11 cellular contexts compared by ENCODE assay signal in genomic region chr10:102801978-102802377, GRCh38. TPM values are rescaled to one million over a fixed set of nuclear protein-coding genes. Genes with fewer than 3 reads are reported as not detected.
A peak's percentile ranks its signal among the peaks of the same experiment; 100 is the strongest.
DNase-seq lines count a peak whose midpoint lies in the region; ATAC-seq, FAIRE-seq and TF ChIP-seq lines count a peak whose summit lies in the region.
"Had no signal": no experiment of that assay in that cellular context is flagged by ENCODE, and none has a peak within 500 bp of the region (broad histone marks: within the 10 kb centered on the region; RNA-seq: fewer than 3 reads in every experiment).

No MANE protein-coding gene starts in this region.

- no peak for TF ChIP-seq POLR2A in endothelial cell of umbilical vein (IDR thresholded peaks at IDR 0.05; ENCODE audit: low read depth, low read length)
- TF ChIP-seq POLR2A in gastrocnemius medialis (IDR thresholded peaks at IDR 0.05): no peak

- in situ Hi-C loops in GM23248 (cut with MboI): no loop called here
- in situ Hi-C loops in gastrocnemius medialis (cut with MboI; ENCODE audit: low sequenced_read_pairs in 4 of 4): loop anchor here in 1 of 4 donors (10.0 kb wide), 1 partner anchor 57 kb away; the partner anchor contains the start of gene WBP1L

- H3K9me2 ChIP-seq in GM23248 (ENCODE audit: insufficient read depth): no peaks in the 10 kb centered on the region

- H3K9me1 ChIP-seq in endothelial cell of umbilical vein (replicated peaks; ENCODE audit: control insufficient read depth, extremely low read depth, insufficient read depth, low read length): no peaks in the 10 kb centered on the region

- H3K4me2 ChIP-seq in GM23248 (ENCODE audit: unreplicated experiment) (no peak overlapping the region), endothelial cell of umbilical vein (ENCODE audit: insufficient read depth, low read length) (no peak overlapping the region)

- 70 to 76% methylated on average over 3 of the region's 3 CpGs for WGBS in GM23248 (ENCODE audit: low coverage in 1 of 2, low lambda C conversion rate in 2 of 2, missing lambda C conversion rate in 2 of 2), 2 experiments

- dilution Hi-C loops in endothelial cell of umbilical vein (cut with MboI; ENCODE audit: extremely low pct_ligation_motif_present, low sequenced_read_pairs): no loop called here

- peak; percentile 15 for FAIRE-seq in endothelial cell of umbilical vein (lab: Jason Lieb, UNC)

- H3K27me3 ChIP-seq in GM23248 (replicated peaks; ENCODE audit: insufficient read depth) (no peaks in the 10 kb centered on the region), endothelial cell of umbilical vein (ENCODE audit: control insufficient read depth in 2 of 2, insufficient read depth in 2 of 2, low read length in 2 of 2) (no peaks in the 10 kb centered on the region), gastrocnemius medialis (no peaks in the 10 kb centered on the region)

- no peak for ATAC-seq in gastrocnemius medialis

- no TSS peak for BruUV-seq in endothelial cell of umbilical vein (replicated peaks; lab: Mats Ljungman, UMichigan)

- H4K20me1 ChIP-seq in GM23248 (ENCODE audit: insufficient read depth) (no peaks in the 10 kb centered on the region; the same call in 1 of the 2 replicates), endothelial cell of umbilical vein (replicated peaks; ENCODE audit: control insufficient read depth, extremely low read depth, insufficient read depth, low read length) (no peaks in the 10 kb centered on the region)

- DNase-seq in GM23248 (no peak), RWPE1 (ENCODE audit: low spot score) (no peak), endothelial cell of umbilical vein (ENCODE audit: low read depth, low spot score) (no peak), gastrocnemius medialis (no peak), germinal center (ENCODE audit: low spot score) (no peak), GM10266 (ENCODE audit: extremely low spot score) (no peak), activated gamma-delta T cell treated with Interleukin-2 at 50 U/mL for 16 hours (no peak), NCI-H510A (lab: John Stamatoyannopoulos, UW) (no peak)
- DNase-seq: activated T-cell treated with anti-CD3 and anti-CD28 coated beads for 4 hours, NCI-H146 had no signal

- intact Hi-C loops in endothelial cell of umbilical vein (cut with micrococcal nuclease): no loop called here
- intact Hi-C loops in gastrocnemius medialis (cut with DNase I; ENCODE audit: low total_unique reads): loop anchor here (1.0 kb wide), 1 partner anchor 59 kb away; the partner anchor contains the start of gene WBP1L

- H3K36me3 ChIP-seq in GM23248 (ENCODE audit: low read depth) (peaks cover 6% of the 10 kb centered on the region; the same call in 1 of the 2 replicates), endothelial cell of umbilical vein (ENCODE audit: control insufficient read depth in 2 of 2, extremely low read depth in 1 of 2, insufficient read depth in 2 of 2, low read length in 2 of 2) (peaks cover 3 to 14% of the 10 kb centered on the region in 2 experiments), gastrocnemius medialis (peaks cover 0 to 23% of the 10 kb centered on the region in 2 donors)

- H2AFZ ChIP-seq in GM23248: no peak overlapping the region
- H2AFZ ChIP-seq in endothelial cell of umbilical vein (ENCODE audit: low read depth, low read length): no peak overlapping the region

- peaks cover 18% of the 10 kb centered on the region; the same call in 1 of the 2 replicates for H3F3A ChIP-seq in GM23248 (ENCODE audit: insufficient read depth)

- peaks cover 22% of the 10 kb centered on the region for H3K4me1 ChIP-seq in GM23248 (ENCODE audit: insufficient read depth)
- peaks cover 48% of the 10 kb centered on the region for H3K4me1 ChIP-seq in endothelial cell of umbilical vein (ENCODE audit: control insufficient read depth, extremely low read depth, insufficient read depth, low read length)
- H3K4me1 ChIP-seq in gastrocnemius medialis: peaks cover 81% of the 10 kb centered on the region in 2 donors

- TF ChIP-seq CTCF in RWPE1 (conservative IDR thresholded peaks at IDR 0.05; ENCODE audit: low read depth): no peak
- no peak for TF ChIP-seq CTCF in endothelial cell of umbilical vein (IDR thresholded peaks at IDR 0.05; ENCODE audit: extremely low read depth in 1 of 2, insufficient read depth in 1 of 2, low read depth in 1 of 2, low read length in 2 of 2)
- no peak for TF ChIP-seq CTCF in gastrocnemius medialis (IDR thresholded peaks at IDR 0.05 in 4 of 5, conservative IDR thresholded peaks at IDR 0.05 in 1 of 5)
- no peak for TF ChIP-seq CTCF in GM10266 (IDR thresholded peaks at IDR 0.05; ENCODE audit: control insufficient read depth, insufficient read depth, low read depth, missing control alignments)

- CTCF ChIA-PET in RWPE1 (lab: Yijun Ruan, JAX): no interaction called here
- CTCF ChIA-PET in endothelial cell of umbilical vein (lab: Charles Lee): interaction anchor here (1.4 to 2.5 kb wide), 4 partner anchors 11 to 42 kb away, joined by 4 to 15 read pairs (median 10); no protein-coding TSS in a partner anchor

- peaks cover 40% of the 10 kb centered on the region for H3K79me2 ChIP-seq in GM23248 (ENCODE audit: insufficient read depth)
- H3K79me2 ChIP-seq in endothelial cell of umbilical vein (ENCODE audit: control insufficient read depth, insufficient read depth, low read length): peaks cover 4% of the 10 kb centered on the region

- H3K9me3 ChIP-seq in GM23248 (ENCODE audit: low read depth) (no peaks in the 10 kb centered on the region), endothelial cell of umbilical vein (replicated peaks; ENCODE audit: control insufficient read depth, insufficient read depth, low read length) (no peaks in the 10 kb centered on the region), gastrocnemius medialis (no peaks in the 10 kb centered on the region)

- POLR2A ChIA-PET in RWPE1 (lab: Yijun Ruan, JAX; ENCODE audit: low non-redundant PET) (no interaction called here), endothelial cell of umbilical vein (lab: Charles Lee) (interaction anchor here (2.1 kb wide), 1 partner anchor 25 kb away, joined by 8 read pairs; no protein-coding TSS in a partner anchor)

- 0 out of 2 replicates have a peak overlapping the region, but pooled peaks have one; percentile 89 for H3K27ac ChIP-seq in GM23248
- H3K27ac ChIP-seq in RWPE1: peak overlapping the region; percentile 23; the same call in 1 of the 2 replicates
- H3K27ac ChIP-seq in endothelial cell of umbilical vein (ENCODE audit: insufficient read depth, low read depth, low read length): peak overlapping the region; percentile 95
- peak overlapping the region; percentile 77 to 100 (median 92) for H3K27ac ChIP-seq in gastrocnemius medialis

- H3K9ac ChIP-seq in GM23248: no peak overlapping the region
- H3K9ac ChIP-seq in endothelial cell of umbilical vein (replicated peaks; ENCODE audit: extremely low read depth, insufficient read depth, low read length): peak overlapping the region; percentile 70

- H3K4me3 ChIP-seq in GM23248: no peak overlapping the region
- H3K4me3 ChIP-seq in endothelial cell of umbilical vein (replicated peaks in 1 of 3; ENCODE audit: insufficient read depth in 1 of 3, low read depth in 1 of 3, low read length in 3 of 3): no peak overlapping the region
- H3K4me3 ChIP-seq in gastrocnemius medialis: no peak overlapping the region

TF ChIP-seq in endothelial cell of umbilical vein, 7 proteins besides CTCF, POLR2A, EP300 and RAD21 (continues in another document):
- TF ChIP-seq POLR2AphosphoS5 (IDR thresholded peaks at IDR 0.05; ENCODE audit: insufficient read depth, low read depth, low read length) (no peak), EZH2 (IDR thresholded peaks at IDR 0.05; ENCODE audit: borderline replicate concordance, low read depth, low read length, severe bottlenecking) (no peak), JUN (IDR thresholded peaks at IDR 0.05; ENCODE audit: borderline replicate concordance, insufficient read depth, insufficient read length, low read depth) (no peak)

RNA-seq across cellular contexts. Expression of gene CYP17A1, which starts 35.2 kb away (rescaled TPM):
- not detected in 2 replicates for total RNA-seq in GM23248 (2014; rRNA removed; shearing (Covaris generic))
- not detected in 2 replicates for polyA plus RNA-seq in GM23248 (2016; fragmentation: Nextera tagmentation; extraction: Ambion mirVana)
- total RNA-seq in endothelial cell of umbilical vein: not detected in 2 replicates
- not detected in 2 replicates for polyA plus RNA-seq in endothelial cell of umbilical vein
- not detected in 2 replicates for polyA plus RNA-seq in endothelial cell of umbilical vein (2011; cell fraction: cytosol; rRNA removed)
- not detected in 2 replicates for polyA plus RNA-seq in endothelial cell of umbilical vein (2011; cell fraction: nucleus; rRNA removed)
- polyA plus RNA-seq in endothelial cell of umbilical vein (2012): not detected in 2 replicates
- not detected in 2 replicates for polyA minus RNA-seq in endothelial cell of umbilical vein
- polyA minus RNA-seq in endothelial cell of umbilical vein (2011; cell fraction: cytosol; rRNA and poly(A)+ RNA removed): not detected
- not detected in 2 replicates for polyA minus RNA-seq in endothelial cell of umbilical vein (2011; cell fraction: nucleus; rRNA and poly(A)+ RNA removed)
- 1 to 10 TPM in 1 of 4 donors, not detected in 3; 4.2 TPM for total RNA-seq in gastrocnemius medialis
- total RNA-seq: myocyte had no signal

RNA-seq across cellular contexts. Expression of gene BORCS7, which starts 52.1 kb away (rescaled TPM):
- total RNA-seq in GM23248 (2014; rRNA removed; shearing (Covaris generic)): 26.8 and 30.5 TPM in 2 replicates
- 33.2 and 37.8 TPM in 2 replicates for polyA plus RNA-seq in GM23248 (2016; fragmentation: Nextera tagmentation; extraction: Ambion mirVana)
- 16.2 and 16.9 TPM in 2 replicates for total RNA-seq in endothelial cell of umbilical vein
- polyA plus RNA-seq in endothelial cell of umbilical vein: 16.5 and 26.0 TPM in 2 replicates
- polyA plus RNA-seq in endothelial cell of umbilical vein (2011; cell fraction: cytosol; rRNA removed): 31.4 and 33.6 TPM in 2 replicates
- 11.1 and 12.2 TPM in 2 replicates for polyA plus RNA-seq in endothelial cell of umbilical vein (2011; cell fraction: nucleus; rRNA removed)
- polyA plus RNA-seq in endothelial cell of umbilical vein (2012): 21.4 and 21.8 TPM in 2 replicates
- 12.5 and 14.9 TPM in 2 replicates for polyA minus RNA-seq in endothelial cell of umbilical vein
- polyA minus RNA-seq in endothelial cell of umbilical vein (2011; cell fraction: cytosol; rRNA and poly(A)+ RNA removed): 4.8 TPM
- polyA minus RNA-seq in endothelial cell of umbilical vein (2011; cell fraction: nucleus; rRNA and poly(A)+ RNA removed): 8.4 and 9.4 TPM in 2 replicates
- 10 to 100 TPM; 18.1 to 38.2 (median 27.1) TPM for total RNA-seq in gastrocnemius medialis

RNA-seq across cellular contexts. Expression of gene WBP1L, which starts 58.2 kb away (rescaled TPM):
- 42.7 and 57.4 TPM in 2 replicates for total RNA-seq in GM23248 (2014; rRNA removed; shearing (Covaris generic))
- polyA plus RNA-seq in GM23248 (2016; fragmentation: Nextera tagmentation; extraction: Ambion mirVana) (21.1 and 23.0 TPM in 2 replicates), endothelial cell of umbilical vein (70.3 and 94.1 TPM in 2 replicates)
- total RNA-seq in endothelial cell of umbilical vein (43.6 and 46.0 TPM in 2 replicates), gastrocnemius medialis (100 to 1,000 TPM; 103 to 204 (median 145) TPM)
- polyA plus RNA-seq in endothelial cell of umbilical vein (2011; cell fraction: cytosol; rRNA removed): 42.5 and 43.8 TPM in 2 replicates
- 24.0 and 26.9 TPM in 2 replicates for polyA plus RNA-seq in endothelial cell of umbilical vein (2011; cell fraction: nucleus; rRNA removed)
- 39.9 and 52.8 TPM in 2 replicates for polyA plus RNA-seq in endothelial cell of umbilical vein (2012)
- polyA minus RNA-seq in endothelial cell of umbilical vein: 89.3 and 94.0 TPM in 2 replicates
- polyA minus RNA-seq in endothelial cell of umbilical vein (2011; cell fraction: cytosol; rRNA and poly(A)+ RNA removed): 11.5 TPM
- 22.3 and 22.4 TPM in 2 replicates for polyA minus RNA-seq in endothelial cell of umbilical vein (2011; cell fraction: nucleus; rRNA and poly(A)+ RNA removed)

Comparison
In these comparisons a context has a peak if more than half of its experiments do, and no peak if none do; other contexts are left out.
1. H3K27ac ChIP-seq: peak in every context shown above with its lines; median percentile 95 in endothelial cell of umbilical vein; 92 in gastrocnemius medialis; 89 in GM23248; 23 in RWPE1.